1 cellular context compared by ENCODE assay signal in the genomic region with DNA sequence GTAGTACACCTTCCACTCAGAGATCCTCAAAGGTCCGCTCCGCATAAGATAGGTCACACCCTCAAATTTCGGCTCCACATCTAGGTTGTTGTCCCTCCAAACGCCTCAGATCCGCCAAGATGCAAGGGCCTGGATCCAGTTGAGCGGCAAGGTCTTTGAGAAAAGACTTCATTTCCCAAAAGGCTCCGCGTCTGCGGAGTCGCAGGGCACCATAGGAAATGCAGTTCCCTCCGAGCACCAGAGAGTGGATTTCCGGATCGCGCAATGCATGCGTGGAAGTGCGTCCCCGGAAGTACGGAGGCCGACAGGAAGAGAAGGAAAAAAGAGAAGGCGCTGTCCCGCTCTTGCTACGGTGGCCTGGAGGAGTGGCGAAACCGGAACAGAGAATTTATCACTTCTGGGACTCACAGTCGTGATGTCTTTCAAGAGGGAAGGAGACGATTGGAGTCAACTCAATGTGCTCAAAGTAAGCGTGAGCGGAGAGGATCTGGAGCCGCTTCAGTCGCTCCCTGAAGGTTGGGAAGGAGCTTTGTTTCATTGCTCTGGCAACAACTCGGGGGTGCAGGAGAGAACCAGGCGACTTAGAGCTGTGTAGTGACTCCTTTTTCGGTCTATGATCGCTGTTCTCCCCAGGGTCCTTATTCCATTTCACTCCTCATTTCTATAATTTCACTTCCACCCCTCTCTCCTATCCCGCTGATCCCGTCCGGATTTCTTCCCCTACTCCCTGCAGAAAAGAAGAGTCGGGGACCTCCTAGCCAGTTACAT.
A peak's percentile ranks its signal among the peaks of the same experiment; 100 is the strongest.
TF ChIP-seq lines count a peak whose summit lies in the region.

Gene LYSMD1 (minus strand): TSS at position 165 of the 768 bp plus-strand sequence. CDS start 644 bp downstream, outside the sequence.
A gene with protein sequence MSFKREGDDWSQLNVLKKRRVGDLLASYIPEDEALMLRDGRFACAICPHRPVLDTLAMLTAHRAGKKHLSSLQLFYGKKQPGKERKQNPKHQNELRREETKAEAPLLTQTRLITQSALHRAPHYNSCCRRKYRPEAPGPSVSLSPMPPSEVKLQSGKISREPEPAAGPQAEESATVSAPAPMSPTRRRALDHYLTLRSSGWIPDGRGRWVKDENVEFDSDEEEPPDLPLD (plus strand): TSS at position 407 of the 768 bp plus-strand sequence. CDS start 9 bp downstream, at position 416.

TF ChIP-seq in H1, 55 proteins besides CTCF, POLR2A, EP300 and RAD21 (continues in another document):
- TF ChIP-seq RBBP5 (IDR thresholded peaks at IDR 0.05; ENCODE audit: borderline replicate concordance, low read depth, low read length) (no peak), CBX8 (IDR thresholded peaks at IDR 0.05; ENCODE audit: borderline replicate concordance, low read depth, low read length) (no peak), BRCA1 (IDR thresholded peaks at IDR 0.05; ENCODE audit: low read depth, low read length) (no peak), SIN3A (conservative IDR thresholded peaks at IDR 0.05 in 1 of 2, IDR thresholded peaks at IDR 0.05 in 1 of 2; ENCODE audit: low read depth in 1 of 2, low read length in 2 of 2) (peak; percentile 93 to 98; a peak in 3 of 4 replicates), SUZ12 (IDR thresholded peaks at IDR 0.05; ENCODE audit: low read length) (no peak), PHF8 (conservative IDR thresholded peaks at IDR 0.05; ENCODE audit: low read depth, low read length) (peak; percentile 57; the same call in 1 of the 2 replicates), TEAD4 (IDR thresholded peaks at IDR 0.05; ENCODE audit: low read depth, low read length) (peak; percentile 39; the same call in 1 of the 2 replicates), SP2 (IDR thresholded peaks at IDR 0.05; ENCODE audit: low read length) (no peak), KDM1A (IDR thresholded peaks at IDR 0.05; ENCODE audit: borderline replicate concordance, low read length) (no peak), SP1 (IDR thresholded peaks at IDR 0.05; ENCODE audit: low read depth, low read length) (no peak), SP4 (IDR thresholded peaks at IDR 0.05; ENCODE audit: low read length) (no peak; the same call in 1 of the 2 replicates), TBP (IDR thresholded peaks at IDR 0.05; ENCODE audit: low read depth, low read length) (peak; percentile 77), ATF3 (IDR thresholded peaks at IDR 0.05; ENCODE audit: insufficient read depth, low read depth, low read length) (0 out of 2 replicates have a peak, but pooled peaks have one; percentile 2), CTBP2 (IDR thresholded peaks at IDR 0.05; ENCODE audit: borderline replicate concordance, insufficient read depth, insufficient read length, low read length) (no peak), ASH2L (IDR thresholded peaks at IDR 0.05; ENCODE audit: low read length) (peak; percentile 43), ZNF274 (IDR thresholded peaks at IDR 0.05; ENCODE audit: borderline replicate concordance, extremely low read depth, low read length) (no peak), SAP30 (IDR thresholded peaks at IDR 0.05; ENCODE audit: insufficient read depth, insufficient replicate concordance, low read length) (peak; percentile 90), NANOG (IDR thresholded peaks at IDR 0.05; ENCODE audit: insufficient read depth, low read depth, low read length, poor library complexity, severe bottlenecking) (no peak), EZH2 (IDR thresholded peaks at IDR 0.05; ENCODE audit: low read depth, low read length, severe bottlenecking) (no peak), CHD1 (IDR thresholded peaks at IDR 0.05; ENCODE audit: low read depth, low read length) (no peak), SIX5 (IDR thresholded peaks at IDR 0.05; ENCODE audit: low read depth, low read length) (peak; percentile 99), CBX5 (IDR thresholded peaks at IDR 0.05; ENCODE audit: low read depth, low read length) (no peak), NRF1 (IDR thresholded peaks at IDR 0.05; ENCODE audit: low read depth, low read length) (no peak), MAX (IDR thresholded peaks at IDR 0.05) (peak; percentile 60; the same call in 1 of the 2 replicates), CEBPB (IDR thresholded peaks at IDR 0.05; ENCODE audit: low read depth, low read length) (peak; percentile 55; the same call in 1 of the 2 replicates), HDAC6 (IDR thresholded peaks at IDR 0.05; ENCODE audit: low read depth, low read length) (no peak), KDM4A (IDR thresholded peaks at IDR 0.05; ENCODE audit: low read depth, low read length, severe bottlenecking) (no peak), EGR1 (IDR thresholded peaks at IDR 0.05; ENCODE audit: borderline replicate concordance, low read depth, low read length) (peak; percentile 93), MAFK (IDR thresholded peaks at IDR 0.05; ENCODE audit: low read depth, low read length) (no peak), RFX5 (IDR thresholded peaks at IDR 0.05; ENCODE audit: borderline replicate concordance, low read depth, low read length) (no peak), YY1 (IDR thresholded peaks at IDR 0.05; ENCODE audit: low read depth, low read length) (peak; percentile 78), SRF (IDR thresholded peaks at IDR 0.05; ENCODE audit: low read depth, low read length) (no peak), RXRA (IDR thresholded peaks at IDR 0.05; ENCODE audit: insufficient read depth, low read depth, low read length) (no peak), POU5F1 (IDR thresholded peaks at IDR 0.05; ENCODE audit: low read depth, low read length) (no peak), SIRT6 (IDR thresholded peaks at IDR 0.05; ENCODE audit: low read length) (peak; percentile 77), HDAC2 (IDR thresholded peaks at IDR 0.05; ENCODE audit: borderline replicate concordance in 1 of 2, low read depth in 2 of 2, low read length in 2 of 2) (peak; percentile 49 to 68; a peak in 2 of 4 replicates), CREB1 (IDR thresholded peaks at IDR 0.05) (peak; percentile 79), FOSL1 (IDR thresholded peaks at IDR 0.05; ENCODE audit: insufficient read depth, low read depth, low read length) (no peak), RNF2 (IDR thresholded peaks at IDR 0.05; ENCODE audit: borderline replicate concordance, low read depth, low read length, missing control alignments, poor library complexity, severe bottlenecking) (no peak), GABPA (IDR thresholded peaks at IDR 0.05; ENCODE audit: borderline replicate concordance, insufficient read depth, low read length) (peak; percentile 89; the same call in 1 of the 2 replicates), BCL11A (IDR thresholded peaks at IDR 0.05; ENCODE audit: low read depth in 2 of 2, low read length in 2 of 2) (no peak), POLR2AphosphoS5 (IDR thresholded peaks at IDR 0.05; ENCODE audit: low read depth, low read length) (no peak; the same call in 1 of the 2 replicates), CHD2 (IDR thresholded peaks at IDR 0.05; ENCODE audit: low read length) (peak; percentile 71), BACH1 (IDR thresholded peaks at IDR 0.05; ENCODE audit: low read length) (0 out of 2 replicates have a peak, but pooled peaks have one; percentile 53), KDM5A (IDR thresholded peaks at IDR 0.05; ENCODE audit: low read length) (peak; percentile 50; the same call in 1 of the 2 replicates), TCF12 (IDR thresholded peaks at IDR 0.05; ENCODE audit: low read depth, low read length) (no peak)
- TF ChIP-seq, protein P1, sequence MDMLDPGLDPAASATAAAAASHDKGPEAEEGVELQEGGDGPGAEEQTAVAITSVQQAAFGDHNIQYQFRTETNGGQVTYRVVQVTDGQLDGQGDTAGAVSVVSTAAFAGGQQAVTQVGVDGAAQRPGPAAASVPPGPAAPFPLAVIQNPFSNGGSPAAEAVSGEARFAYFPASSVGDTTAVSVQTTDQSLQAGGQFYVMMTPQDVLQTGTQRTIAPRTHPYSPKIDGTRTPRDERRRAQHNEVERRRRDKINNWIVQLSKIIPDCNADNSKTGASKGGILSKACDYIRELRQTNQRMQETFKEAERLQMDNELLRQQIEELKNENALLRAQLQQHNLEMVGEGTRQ (IDR thresholded peaks at IDR 0.05; ENCODE audit: low read length): no peak
- TF ChIP-seq, protein P2, sequence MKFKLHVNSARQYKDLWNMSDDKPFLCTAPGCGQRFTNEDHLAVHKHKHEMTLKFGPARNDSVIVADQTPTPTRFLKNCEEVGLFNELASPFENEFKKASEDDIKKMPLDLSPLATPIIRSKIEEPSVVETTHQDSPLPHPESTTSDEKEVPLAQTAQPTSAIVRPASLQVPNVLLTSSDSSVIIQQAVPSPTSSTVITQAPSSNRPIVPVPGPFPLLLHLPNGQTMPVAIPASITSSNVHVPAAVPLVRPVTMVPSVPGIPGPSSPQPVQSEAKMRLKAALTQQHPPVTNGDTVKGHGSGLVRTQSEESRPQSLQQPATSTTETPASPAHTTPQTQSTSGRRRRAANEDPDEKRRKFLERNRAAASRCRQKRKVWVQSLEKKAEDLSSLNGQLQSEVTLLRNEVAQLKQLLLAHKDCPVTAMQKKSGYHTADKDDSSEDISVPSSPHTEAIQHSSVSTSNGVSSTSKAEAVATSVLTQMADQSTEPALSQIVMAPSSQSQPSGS (IDR thresholded peaks at IDR 0.05; ENCODE audit: low read length): peak; percentile 57; the same call in 1 of the 2 replicates
- TF ChIP-seq, protein P3, sequence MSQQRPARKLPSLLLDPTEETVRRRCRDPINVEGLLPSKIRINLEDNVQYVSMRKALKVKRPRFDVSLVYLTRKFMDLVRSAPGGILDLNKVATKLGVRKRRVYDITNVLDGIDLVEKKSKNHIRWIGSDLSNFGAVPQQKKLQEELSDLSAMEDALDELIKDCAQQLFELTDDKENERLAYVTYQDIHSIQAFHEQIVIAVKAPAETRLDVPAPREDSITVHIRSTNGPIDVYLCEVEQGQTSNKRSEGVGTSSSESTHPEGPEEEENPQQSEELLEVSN (IDR thresholded peaks at IDR 0.05): peak; percentile 10; the same call in 1 of the 2 replicates
- TF ChIP-seq, protein P4, sequence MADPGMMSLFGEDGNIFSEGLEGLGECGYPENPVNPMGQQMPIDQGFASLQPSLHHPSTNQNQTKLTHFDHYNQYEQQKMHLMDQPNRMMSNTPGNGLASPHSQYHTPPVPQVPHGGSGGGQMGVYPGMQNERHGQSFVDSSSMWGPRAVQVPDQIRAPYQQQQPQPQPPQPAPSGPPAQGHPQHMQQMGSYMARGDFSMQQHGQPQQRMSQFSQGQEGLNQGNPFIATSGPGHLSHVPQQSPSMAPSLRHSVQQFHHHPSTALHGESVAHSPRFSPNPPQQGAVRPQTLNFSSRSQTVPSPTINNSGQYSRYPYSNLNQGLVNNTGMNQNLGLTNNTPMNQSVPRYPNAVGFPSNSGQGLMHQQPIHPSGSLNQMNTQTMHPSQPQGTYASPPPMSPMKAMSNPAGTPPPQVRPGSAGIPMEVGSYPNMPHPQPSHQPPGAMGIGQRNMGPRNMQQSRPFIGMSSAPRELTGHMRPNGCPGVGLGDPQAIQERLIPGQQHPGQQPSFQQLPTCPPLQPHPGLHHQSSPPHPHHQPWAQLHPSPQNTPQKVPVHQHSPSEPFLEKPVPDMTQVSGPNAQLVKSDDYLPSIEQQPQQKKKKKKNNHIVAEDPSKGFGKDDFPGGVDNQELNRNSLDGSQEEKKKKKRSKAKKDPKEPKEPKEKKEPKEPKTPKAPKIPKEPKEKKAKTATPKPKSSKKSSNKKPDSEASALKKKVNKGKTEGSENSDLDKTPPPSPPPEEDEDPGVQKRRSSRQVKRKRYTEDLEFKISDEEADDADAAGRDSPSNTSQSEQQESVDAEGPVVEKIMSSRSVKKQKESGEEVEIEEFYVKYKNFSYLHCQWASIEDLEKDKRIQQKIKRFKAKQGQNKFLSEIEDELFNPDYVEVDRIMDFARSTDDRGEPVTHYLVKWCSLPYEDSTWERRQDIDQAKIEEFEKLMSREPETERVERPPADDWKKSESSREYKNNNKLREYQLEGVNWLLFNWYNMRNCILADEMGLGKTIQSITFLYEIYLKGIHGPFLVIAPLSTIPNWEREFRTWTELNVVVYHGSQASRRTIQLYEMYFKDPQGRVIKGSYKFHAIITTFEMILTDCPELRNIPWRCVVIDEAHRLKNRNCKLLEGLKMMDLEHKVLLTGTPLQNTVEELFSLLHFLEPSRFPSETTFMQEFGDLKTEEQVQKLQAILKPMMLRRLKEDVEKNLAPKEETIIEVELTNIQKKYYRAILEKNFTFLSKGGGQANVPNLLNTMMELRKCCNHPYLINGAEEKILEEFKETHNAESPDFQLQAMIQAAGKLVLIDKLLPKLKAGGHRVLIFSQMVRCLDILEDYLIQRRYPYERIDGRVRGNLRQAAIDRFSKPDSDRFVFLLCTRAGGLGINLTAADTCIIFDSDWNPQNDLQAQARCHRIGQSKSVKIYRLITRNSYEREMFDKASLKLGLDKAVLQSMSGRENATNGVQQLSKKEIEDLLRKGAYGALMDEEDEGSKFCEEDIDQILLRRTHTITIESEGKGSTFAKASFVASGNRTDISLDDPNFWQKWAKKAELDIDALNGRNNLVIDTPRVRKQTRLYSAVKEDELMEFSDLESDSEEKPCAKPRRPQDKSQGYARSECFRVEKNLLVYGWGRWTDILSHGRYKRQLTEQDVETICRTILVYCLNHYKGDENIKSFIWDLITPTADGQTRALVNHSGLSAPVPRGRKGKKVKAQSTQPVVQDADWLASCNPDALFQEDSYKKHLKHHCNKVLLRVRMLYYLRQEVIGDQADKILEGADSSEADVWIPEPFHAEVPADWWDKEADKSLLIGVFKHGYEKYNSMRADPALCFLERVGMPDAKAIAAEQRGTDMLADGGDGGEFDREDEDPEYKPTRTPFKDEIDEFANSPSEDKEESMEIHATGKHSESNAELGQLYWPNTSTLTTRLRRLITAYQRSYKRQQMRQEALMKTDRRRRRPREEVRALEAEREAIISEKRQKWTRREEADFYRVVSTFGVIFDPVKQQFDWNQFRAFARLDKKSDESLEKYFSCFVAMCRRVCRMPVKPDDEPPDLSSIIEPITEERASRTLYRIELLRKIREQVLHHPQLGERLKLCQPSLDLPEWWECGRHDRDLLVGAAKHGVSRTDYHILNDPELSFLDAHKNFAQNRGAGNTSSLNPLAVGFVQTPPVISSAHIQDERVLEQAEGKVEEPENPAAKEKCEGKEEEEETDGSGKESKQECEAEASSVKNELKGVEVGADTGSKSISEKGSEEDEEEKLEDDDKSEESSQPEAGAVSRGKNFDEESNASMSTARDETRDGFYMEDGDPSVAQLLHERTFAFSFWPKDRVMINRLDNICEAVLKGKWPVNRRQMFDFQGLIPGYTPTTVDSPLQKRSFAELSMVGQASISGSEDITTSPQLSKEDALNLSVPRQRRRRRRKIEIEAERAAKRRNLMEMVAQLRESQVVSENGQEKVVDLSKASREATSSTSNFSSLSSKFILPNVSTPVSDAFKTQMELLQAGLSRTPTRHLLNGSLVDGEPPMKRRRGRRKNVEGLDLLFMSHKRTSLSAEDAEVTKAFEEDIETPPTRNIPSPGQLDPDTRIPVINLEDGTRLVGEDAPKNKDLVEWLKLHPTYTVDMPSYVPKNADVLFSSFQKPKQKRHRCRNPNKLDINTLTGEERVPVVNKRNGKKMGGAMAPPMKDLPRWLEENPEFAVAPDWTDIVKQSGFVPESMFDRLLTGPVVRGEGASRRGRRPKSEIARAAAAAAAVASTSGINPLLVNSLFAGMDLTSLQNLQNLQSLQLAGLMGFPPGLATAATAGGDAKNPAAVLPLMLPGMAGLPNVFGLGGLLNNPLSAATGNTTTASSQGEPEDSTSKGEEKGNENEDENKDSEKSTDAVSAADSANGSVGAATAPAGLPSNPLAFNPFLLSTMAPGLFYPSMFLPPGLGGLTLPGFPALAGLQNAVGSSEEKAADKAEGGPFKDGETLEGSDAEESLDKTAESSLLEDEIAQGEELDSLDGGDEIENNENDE (IDR thresholded peaks at IDR 0.05; ENCODE audit: insufficient replicate concordance, low read length): no peak
